ENCODE assay signal across 8 cellular contexts in the genomic region with DNA sequence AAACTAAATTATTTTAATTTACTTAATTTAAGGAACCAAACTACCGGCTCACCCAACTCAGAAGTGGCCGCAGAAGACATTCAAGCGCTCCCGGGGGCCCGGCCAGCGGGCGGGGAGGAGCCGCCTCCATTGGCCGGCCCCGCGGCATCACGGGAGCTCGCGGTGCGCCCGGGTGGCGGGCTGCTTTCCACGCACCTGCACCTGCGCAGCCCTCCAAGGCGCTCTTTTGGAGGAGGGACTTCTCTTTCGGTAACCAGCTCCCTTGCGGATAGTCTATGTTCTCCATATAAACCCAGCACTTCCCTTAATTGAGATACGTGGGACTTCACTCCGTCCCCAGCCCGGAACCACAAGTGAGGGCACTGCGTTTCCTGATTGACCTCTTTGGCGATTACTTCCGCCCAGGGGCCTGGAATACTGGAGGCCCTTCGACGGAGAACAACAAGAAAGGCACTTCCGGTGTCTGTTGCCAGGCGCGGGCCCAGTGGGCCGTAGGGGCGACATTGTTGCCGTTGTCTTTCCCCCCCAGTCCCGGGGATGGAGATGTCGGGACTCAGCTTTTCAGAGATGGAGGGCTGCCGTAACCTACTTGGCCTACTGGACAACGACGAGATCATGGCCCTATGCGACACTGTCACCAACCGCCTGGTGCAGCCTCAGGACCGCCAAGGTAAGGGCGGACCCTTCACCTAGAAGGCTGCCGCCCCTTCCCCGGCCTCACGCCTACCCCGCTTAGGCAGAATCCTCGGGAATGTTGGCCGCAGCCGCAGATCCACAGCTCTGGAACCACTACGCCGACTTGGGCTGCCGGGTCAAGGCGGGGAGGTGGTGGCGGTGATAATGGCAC. TPM values are rescaled to one million over a fixed set of nuclear protein-coding genes. Genes with fewer than 3 reads are reported as not detected.
DNase-seq lines count a peak whose midpoint lies in the region; ATAC-seq and TF ChIP-seq lines count a peak whose summit lies in the region.

C3orf38 (plus strand) TSS at position 444 of the 847 bp plus-strand sequence; CDS start at position 538, 94 bp downstream.

- TF ChIP-seq POLR2A in right lobe of liver (IDR thresholded peaks at IDR 0.05) = peak; percentile 52

- H3K9me3 ChIP-seq in right lobe of liver = no peaks in the 10 kb centered on the region

- peak in 19 of 56 donors; percentile 7 to 52 (median 18) for TF ChIP-seq CTCF in dorsolateral prefrontal cortex (IDR thresholded peaks at IDR 0.05 in 54 of 56, conservative IDR thresholded peaks at IDR 0.05 in 2 of 56; ENCODE audit: low read depth in 1 of 56, partially characterized antibody in 56 of 56)
- TF ChIP-seq CTCF in right lobe of liver (IDR thresholded peaks at IDR 0.05) = no peak

- 0% methylated on average over 19 of the region's 57 CpGs for WGBS in right lobe of liver (ENCODE audit: insufficient coverage, low coverage, low lambda C conversion rate, missing lambda C conversion rate)

- H3K36me3 ChIP-seq in right lobe of liver = peaks cover 0 to 15% (median 2%) of the 10 kb centered on the region in 4 donors

- no peaks in the 10 kb centered on the region for H3K27me3 ChIP-seq in dorsolateral prefrontal cortex
- H3K27me3 ChIP-seq in right lobe of liver = no peaks in the 10 kb centered on the region

- H3K4me1 ChIP-seq in right lobe of liver = peaks cover 0 to 20% (median 0%) of the 10 kb centered on the region in 4 donors

- H3K4me3 ChIP-seq in dorsolateral prefrontal cortex (peak within 1 kb of the TSS; percentile 66 to 100 (median 93)), right lobe of liver (peak within 1 kb of the TSS; percentile 74 to 86 (median 81))

- peak within 1 kb of the TSS; percentile 58 to 98 (median 95) for H3K27ac ChIP-seq in dorsolateral prefrontal cortex
- H3K27ac ChIP-seq in right lobe of liver = peak within 1 kb of the TSS; percentile 87 to 95 (median 92)

- DNase-seq in CD1c-positive myeloid dendritic cell (ENCODE audit: extremely low spot score) (peak; percentile 94), NCI-H748 treated with DMSO at 0.1 percent for 48 hours (lab: John Stamatoyannopoulos, UW) (peak; percentile 65), dorsolateral prefrontal cortex (peak; percentile 74 to 94 (median 90)), right lobe of liver (peak; percentile 85 to 92 (median 91))
- DNase-seq in activated CD4-positive, alpha-beta T cell treated with anti-CD3 and anti-CD28 coated beads, Interleukin-2, amount 50 U/mL, for 48 hours = peak; percentile 79 to 82
- DNase-seq in stimulated activated CD4-positive, alpha-beta T cell treated with anti-CD3 and anti-CD28 coated beads, Interleukin-4, amount 100 ng/mL, for 24 hours = peak; percentile 83

- ATAC-seq in GM19397 (IDR thresholded peaks at IDR 0.05; ENCODE audit: unreplicated experiment) = peak; percentile 89
- ATAC-seq in HG03565 (IDR thresholded peaks at IDR 0.05; ENCODE audit: unreplicated experiment) = peak; percentile 63
- peak; percentile 96 to 98 (median 96) for ATAC-seq in right lobe of liver

- intact Hi-C loops in dorsolateral prefrontal cortex (cut with DNase I) (loop anchor here (2.0 kb wide), 1 partner anchor 91 kb away; the partner anchor contains the start of genes CGGBP1 (in 2 of the 2) and ZNF654 (in 2 of the 2)), right lobe of liver (cut with DNase I) (no loop called here)

RNA-seq across cellular contexts. Expression of gene C3orf38, which starts in this region (rescaled TPM):
- total RNA-seq in dorsolateral prefrontal cortex (10 to 100 TPM; 22.1 to 46.3 (median 33.2) TPM), right lobe of liver (10 to 100 TPM in 2 of 6 experiments, 1 to 10 TPM in 4; 7.6 to 10.7 (median 9.0) TPM)

Comparison
In these comparisons a context has a peak if more than half of its experiments do, and no peak if none do; other contexts are left out.
1. Peak in every context shown above with its lines: DNase-seq, ATAC-seq, H3K4me3 ChIP-seq and H3K27ac ChIP-seq.
2. intact Hi-C loops: an anchor here in dorsolateral prefrontal cortex (2.0 kb wide); none called in right lobe of liver.